8 cellular contexts compared by ENCODE assay signal in the genomic region with DNA sequence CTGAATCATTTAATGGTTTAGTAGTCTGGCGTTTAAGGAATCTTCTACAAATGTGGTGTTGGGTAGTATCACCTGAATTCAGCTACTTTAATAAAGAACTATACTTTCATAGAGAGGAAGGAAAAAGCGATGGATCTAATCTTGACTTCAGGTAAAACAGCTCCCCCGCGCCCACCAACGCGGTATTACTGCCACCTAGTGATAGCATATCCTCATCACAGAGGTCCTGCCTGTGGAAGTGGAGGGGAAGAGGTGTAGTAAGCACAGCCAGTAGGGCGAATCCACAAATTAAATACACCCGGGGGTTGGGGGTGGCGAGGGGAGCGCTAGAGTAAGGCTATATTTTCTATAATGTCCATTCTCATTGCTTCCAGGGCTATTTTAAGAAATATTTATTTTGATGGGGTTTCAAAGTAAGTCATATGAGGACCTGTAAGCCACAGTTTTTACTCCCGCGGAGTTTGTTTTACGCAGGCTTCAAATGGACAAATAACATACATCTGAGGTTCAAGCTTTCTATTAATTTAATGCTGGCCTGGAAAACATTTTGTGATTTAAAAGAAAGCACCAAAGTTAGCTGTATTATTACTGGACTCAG. TPM values are rescaled to one million over a fixed set of nuclear protein-coding genes. Genes with fewer than 3 reads are reported as not detected.
DNase-seq lines count a peak whose midpoint lies in the region; TF ChIP-seq lines count a peak whose summit lies in the region.

No MANE protein-coding gene starts in this region.

- H3K27me3 ChIP-seq in ascending aorta: no peaks in the 10 kb centered on the region

- intact Hi-C loops in ascending aorta (cut with DNase I): loop anchor here (1.0 kb wide), 1 partner anchor 248 kb away; no protein-coding TSS in a partner anchor

- TF ChIP-seq CTCF in GM12872 (IDR thresholded peaks at IDR 0.05; ENCODE audit: insufficient read depth, low read depth, low read length) (peak; percentile 73), ascending aorta (IDR thresholded peaks at IDR 0.05) (peak; percentile 47 to 78 (median 58))

- peaks cover 14% of the 10 kb centered on the region for H3K4me1 Mint-ChIP-seq in T-helper 2 cell treated with Interferon-gamma antibody and Interleukin-4, amounts not matched to agents 5 μg/mL and 100 μg/mL, for 36 hours (ENCODE audit: low read depth)

- no peaks in the 10 kb centered on the region for H3K4me1 ChIP-seq in ascending aorta

- H3K27ac ChIP-seq in ascending aorta: no peak overlapping the region

- no peaks in the 10 kb centered on the region for H3K9me3 Mint-ChIP-seq in T-helper 2 cell treated with Interferon-gamma antibody and Interleukin-4, amounts not matched to agents 5 μg/mL and 100 μg/mL, for 36 hours

- peak; percentile 1 for DNase-seq in GOT3 (lab: John Stamatoyannopoulos, UW)
- DNase-seq in Kasumi-1 (lab: John Stamatoyannopoulos, UW): peak; percentile 72 to 86
- peak; percentile 53 for DNase-seq in T-helper 2 cell treated with Interferon-gamma antibody and Interleukin-4, amounts not matched to agents 5 μg/mL and 100 μg/mL, for 36 hours (ENCODE audit: low spot score)
- peak in 1 of 2 donors; percentile 79 for DNase-seq in ascending aorta (ENCODE audit: low spot score in 2 of 2)
- peak; percentile 54 for DNase-seq in iris pigment epithelial cell (ENCODE audit: low read depth)
- peak; percentile 43 to 63 (median 50) for DNase-seq in stimulated activated CD4-positive, alpha-beta T cell treated with anti-CD3 and anti-CD28 coated beads, TNF-alpha, amount 100 ng/mL, for 1 hour (ENCODE audit: low read depth in 3 of 3, low spot score in 1 of 3)
- DNase-seq in mesenteric fat pad (ENCODE audit: low spot score): no peak

- H3K27me3 Mint-ChIP-seq in T-helper 2 cell treated with Interferon-gamma antibody and Interleukin-4, amounts not matched to agents 5 μg/mL and 100 μg/mL, for 36 hours (ENCODE audit: low read depth): peaks cover 14% of the 10 kb centered on the region

- H3K36me3 Mint-ChIP-seq in T-helper 2 cell treated with Interferon-gamma antibody and Interleukin-4, amounts not matched to agents 5 μg/mL and 100 μg/mL, for 36 hours (ENCODE audit: low read depth): no peaks in the 10 kb centered on the region

- H3K9me3 ChIP-seq in ascending aorta: no peaks in the 10 kb centered on the region

- no peak overlapping the region for H3K27ac Mint-ChIP-seq in T-helper 2 cell treated with Interferon-gamma antibody and Interleukin-4, amounts not matched to agents 5 μg/mL and 100 μg/mL, for 36 hours

- H3K36me3 ChIP-seq in ascending aorta: no peaks in the 10 kb centered on the region

- H3K4me3 ChIP-seq in ascending aorta: no peak overlapping the region

- no peak overlapping the region for H3K4me3 Mint-ChIP-seq in T-helper 2 cell treated with Interferon-gamma antibody and Interleukin-4, amounts not matched to agents 5 μg/mL and 100 μg/mL, for 36 hours

RNA-seq across cellular contexts. Expression of a gene that starts 8.3 kb away (rescaled TPM):
- not detected for total RNA-seq in ascending aorta
- 4.9 TPM for total RNA-seq in mesenteric fat pad
